In the genomic region with DNA sequence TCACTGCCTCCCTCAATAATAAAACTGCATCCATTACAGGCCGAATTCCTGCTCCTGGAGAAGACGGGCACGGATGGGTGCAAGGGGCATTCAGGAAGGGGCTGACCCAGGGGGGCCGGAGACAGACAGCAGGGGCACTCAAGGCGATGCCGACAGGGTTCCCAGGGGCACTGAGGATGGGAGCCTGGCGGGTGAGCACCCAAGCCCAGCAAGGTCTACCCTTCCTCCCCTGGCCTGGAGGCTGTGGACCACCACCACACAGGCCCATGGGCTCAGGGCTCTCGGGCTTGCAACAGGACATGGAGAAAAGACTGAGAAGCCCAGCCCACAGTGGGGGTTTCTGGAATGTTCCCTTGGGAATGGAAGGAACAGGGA, we compare ENCODE assay signal across 27 cellular contexts.
A peak's percentile ranks its signal among the peaks of the same experiment; 100 is the strongest.
DNase-seq lines count a peak whose midpoint lies in the region; ATAC-seq, FAIRE-seq and TF ChIP-seq lines count a peak whose summit lies in the region.
"Had no signal": no experiment of that assay in that cellular context is flagged by ENCODE, and none has a peak within 500 bp of the region (broad histone marks: within the 10 kb centered on the region; RNA-seq: fewer than 3 reads in every experiment).

No MANE protein-coding gene starts in this region.

- no peak for TF ChIP-seq CTCF in SK-N-SH (IDR thresholded peaks at IDR 0.05)
- TF ChIP-seq CTCF in RWPE2 (IDR thresholded peaks at IDR 0.05; ENCODE audit: poor library complexity, severe bottlenecking) = peak; percentile 3
- TF ChIP-seq CTCF in kidney (IDR thresholded peaks at IDR 0.05; ENCODE audit: borderline replicate concordance, extremely low read depth, insufficient read depth) = no peak
- no peak for TF ChIP-seq CTCF in spleen (IDR thresholded peaks at IDR 0.05 in 8 of 11, conservative IDR thresholded peaks at IDR 0.05 in 3 of 11)

- CTCF ChIA-PET in SK-N-SH (lab: Yijun Ruan, JAX) = no interaction called here

- H3K9ac ChIP-seq in SK-N-SH (no peak overlapping the region), kidney (ENCODE audit: low read length in 2 of 2) (no peak overlapping the region)
- H3K9ac ChIP-seq: BLaER1 had no signal

- no peaks in the 10 kb centered on the region for H3K79me2 ChIP-seq in SK-N-SH (ENCODE audit: insufficient read depth)

- no peaks in the 10 kb centered on the region for H3K9me2 ChIP-seq in SK-N-SH

- peaks cover 0 to 32% of the 10 kb centered on the region in 2 experiments; a peak in 2 of 4 replicates for H3K4me1 ChIP-seq in SK-N-SH (ENCODE audit: control insufficient read depth in 1 of 2, insufficient read depth in 2 of 2, low read depth in 1 of 2, low read length in 1 of 2)
- H3K4me1 ChIP-seq in RWPE2 (ENCODE audit: insufficient read depth, poor library complexity, severe bottlenecking) = no peaks in the 10 kb centered on the region
- H3K4me1 ChIP-seq in kidney (ENCODE audit: control insufficient read depth in 1 of 2, insufficient read depth in 1 of 2, low read depth in 1 of 2, low read length in 2 of 2) = peaks cover 0 to 5% of the 10 kb centered on the region in 2 donors
- peaks cover 0 to 26% (median 12%) of the 10 kb centered on the region in 6 donors for H3K4me1 ChIP-seq in spleen
- H3K4me1 ChIP-seq: A549 had no signal

- H3K27me3 ChIP-seq in SK-N-SH (ENCODE audit: insufficient read depth) = no peaks in the 10 kb centered on the region
- no peaks in the 10 kb centered on the region for H3K27me3 ChIP-seq in RWPE2 (ENCODE audit: insufficient read depth, poor library complexity, severe bottlenecking)
- H3K27me3 ChIP-seq in spleen (replicated peaks in 1 of 7) = peaks cover 0 to 47% (median 15%) of the 10 kb centered on the region in 7 donors

- H3K4me3 ChIP-seq in SK-N-SH (ENCODE audit: low read depth in 2 of 2, low read length in 1 of 2) = no peak overlapping the region
- H3K4me3 ChIP-seq in RWPE2 (ENCODE audit: severe bottlenecking) = no peak overlapping the region
- H3K4me3 ChIP-seq in kidney (ENCODE audit: low read length in 2 of 2) = no peak overlapping the region
- no peak overlapping the region for H3K4me3 ChIP-seq in spleen
- H3K4me3 ChIP-seq: A549, BLaER1, GM12878 had no signal

- no peak overlapping the region for H3K27ac ChIP-seq in SK-N-SH (ENCODE audit: low read depth in 2 of 2, low read length in 1 of 2)
- no peak overlapping the region for H3K27ac ChIP-seq in RWPE2 (ENCODE audit: poor library complexity, severe bottlenecking)
- no peak overlapping the region for H3K27ac ChIP-seq in kidney (ENCODE audit: low read depth in 2 of 2, low read length in 2 of 2)
- H3K27ac ChIP-seq in spleen = no peak overlapping the region
- H3K27ac ChIP-seq: 22Rv1, A549, BLaER1 had no signal

- no peak for ATAC-seq in SK-N-SH treated with all-trans-retinoic acid at 6 μM for 48 hours
- ATAC-seq in RWPE2 (ENCODE audit: low read depth) = no peak
- no peak for ATAC-seq in GM19463 (IDR thresholded peaks at IDR 0.05; ENCODE audit: unreplicated experiment)

- DNase-seq in SK-N-SH = peak; percentile 31
- peak; percentile 45 for DNase-seq in RWPE2 (ENCODE audit: low spot score)
- DNase-seq in kidney = peak; percentile 38
- DNase-seq in spleen = peak; percentile 46
- no peak for DNase-seq in HUDEP-2 (lab: John Stamatoyannopoulos, UW; ENCODE audit: unreplicated experiment in 76 of 76)
- no peak for DNase-seq in RKO (ENCODE audit: low spot score)
- DNase-seq: AML-193; C1 segment of cervical spinal cord; CD4-positive, alpha-beta memory T cell; CD4-positive, CD25-positive, alpha-beta regulatory T cell; CD8-positive, alpha-beta memory T cell; COR-L47; DMS 273 treated with DMSO at 0.1 percent for 48 hours; DMS153; DMS53; DMS79; DND-41; EL; GDM1 had no signal

- H4K20me1 ChIP-seq in SK-N-SH (ENCODE audit: insufficient read depth) = no peaks in the 10 kb centered on the region

- no peak for TF ChIP-seq RAD21 in SK-N-SH (IDR thresholded peaks at IDR 0.05; ENCODE audit: low read length)

- H3K4me2 ChIP-seq in SK-N-SH = no peak overlapping the region
- H3K4me2 ChIP-seq: A549, BLaER1 had no signal

- TF ChIP-seq EP300 in SK-N-SH (IDR thresholded peaks at IDR 0.05; ENCODE audit: borderline replicate concordance in 1 of 2, low read depth in 1 of 2, low read length in 1 of 2) = no peak

- TF ChIP-seq POLR2A in spleen (IDR thresholded peaks at IDR 0.05) = no peak

- no peak overlapping the region for H2AFZ ChIP-seq in SK-N-SH (ENCODE audit: low read depth)

- 92% methylated on average over 7 of the region's 8 CpGs for WGBS in SK-N-SH (ENCODE audit: low lambda C conversion rate)
- WGBS in spleen, 5 donors = 91 to 98% (median 93%) methylated on average over 8 of the region's 8 CpGs

- no peaks in the 10 kb centered on the region for H3F3A ChIP-seq in SK-N-SH (replicated peaks; ENCODE audit: insufficient read depth)

- H3K9me3 ChIP-seq in SK-N-SH (no peaks in the 10 kb centered on the region), RWPE2 (ENCODE audit: severe bottlenecking) (no peaks in the 10 kb centered on the region), kidney (ENCODE audit: control insufficient read depth in 1 of 2, low read length in 2 of 2) (no peaks in the 10 kb centered on the region), spleen (no peaks in the 10 kb centered on the region)
- H3K9me3 ChIP-seq: A549, BLaER1 had no signal

- FAIRE-seq in kidney (lab: Jason Lieb, UNC) = no peak
- FAIRE-seq: A549, GM12878, GM12892, GM18507 had no signal

- H3K36me3 ChIP-seq in SK-N-SH (replicated peaks in 1 of 2; ENCODE audit: control insufficient read depth in 1 of 2, insufficient read depth in 2 of 2, low read length in 1 of 2) = no peaks in the 10 kb centered on the region
- H3K36me3 ChIP-seq in RWPE2 (ENCODE audit: low read depth) = no peaks in the 10 kb centered on the region
- no peaks in the 10 kb centered on the region for H3K36me3 ChIP-seq in kidney (ENCODE audit: control insufficient read depth in 1 of 2, insufficient read depth in 2 of 2, low read length in 2 of 2)
- no peaks in the 10 kb centered on the region for H3K36me3 ChIP-seq in spleen
- H3K36me3 ChIP-seq: BLaER1 had no signal

- POLR2A ChIA-PET in SK-N-SH (lab: Yijun Ruan, JAX) = no interaction called here

- intact Hi-C loops in kidney (cut with DNase I) = no loop called here
- intact Hi-C loops in spleen (cut with DNase I; ENCODE audit: low total_unique reads) = no loop called here

TF ChIP-seq in SK-N-SH, 30 proteins besides CTCF, POLR2A, EP300 and RAD21 (continues in another document):
- TF ChIP-seq, protein P1, sequence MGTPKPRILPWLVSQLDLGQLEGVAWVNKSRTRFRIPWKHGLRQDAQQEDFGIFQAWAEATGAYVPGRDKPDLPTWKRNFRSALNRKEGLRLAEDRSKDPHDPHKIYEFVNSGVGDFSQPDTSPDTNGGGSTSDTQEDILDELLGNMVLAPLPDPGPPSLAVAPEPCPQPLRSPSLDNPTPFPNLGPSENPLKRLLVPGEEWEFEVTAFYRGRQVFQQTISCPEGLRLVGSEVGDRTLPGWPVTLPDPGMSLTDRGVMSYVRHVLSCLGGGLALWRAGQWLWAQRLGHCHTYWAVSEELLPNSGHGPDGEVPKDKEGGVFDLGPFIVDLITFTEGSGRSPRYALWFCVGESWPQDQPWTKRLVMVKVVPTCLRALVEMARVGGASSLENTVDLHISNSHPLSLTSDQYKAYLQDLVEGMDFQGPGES (IDR thresholded peaks at IDR 0.05; ENCODE audit: low read depth, low read length) = no peak
- TF ChIP-seq, protein P2, sequence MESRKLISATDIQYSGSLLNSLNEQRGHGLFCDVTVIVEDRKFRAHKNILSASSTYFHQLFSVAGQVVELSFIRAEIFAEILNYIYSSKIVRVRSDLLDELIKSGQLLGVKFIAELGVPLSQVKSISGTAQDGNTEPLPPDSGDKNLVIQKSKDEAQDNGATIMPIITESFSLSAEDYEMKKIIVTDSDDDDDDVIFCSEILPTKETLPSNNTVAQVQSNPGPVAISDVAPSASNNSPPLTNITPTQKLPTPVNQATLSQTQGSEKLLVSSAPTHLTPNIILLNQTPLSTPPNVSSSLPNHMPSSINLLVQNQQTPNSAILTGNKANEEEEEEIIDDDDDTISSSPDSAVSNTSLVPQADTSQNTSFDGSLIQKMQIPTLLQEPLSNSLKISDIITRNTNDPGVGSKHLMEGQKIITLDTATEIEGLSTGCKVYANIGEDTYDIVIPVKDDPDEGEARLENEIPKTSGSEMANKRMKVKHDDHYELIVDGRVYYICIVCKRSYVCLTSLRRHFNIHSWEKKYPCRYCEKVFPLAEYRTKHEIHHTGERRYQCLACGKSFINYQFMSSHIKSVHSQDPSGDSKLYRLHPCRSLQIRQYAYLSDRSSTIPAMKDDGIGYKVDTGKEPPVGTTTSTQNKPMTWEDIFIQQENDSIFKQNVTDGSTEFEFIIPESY (IDR thresholded peaks at IDR 0.05; ENCODE audit: borderline replicate concordance, low read depth) = no peak
- TF ChIP-seq MEF2A (IDR thresholded peaks at IDR 0.05; ENCODE audit: borderline replicate concordance, low read depth) = no peak

TF ChIP-seq in SK-N-SH treated with all-trans-retinoic acid at 6 μM for 48 hours, 23 proteins besides CTCF, POLR2A, EP300 and RAD21 (continues in another document):
- TF ChIP-seq RARB (CRISPR knock-in tag; IDR thresholded peaks at IDR 0.05) (no peak), GLIS3 (CRISPR knock-in tag; IDR thresholded peaks at IDR 0.05) (no peak), SNAI2 (CRISPR knock-in tag; IDR thresholded peaks at IDR 0.05) (no peak), BACH2 (CRISPR knock-in tag; IDR thresholded peaks at IDR 0.05; ENCODE audit: borderline replicate concordance) (no peak)
- TF ChIP-seq, protein P3, sequence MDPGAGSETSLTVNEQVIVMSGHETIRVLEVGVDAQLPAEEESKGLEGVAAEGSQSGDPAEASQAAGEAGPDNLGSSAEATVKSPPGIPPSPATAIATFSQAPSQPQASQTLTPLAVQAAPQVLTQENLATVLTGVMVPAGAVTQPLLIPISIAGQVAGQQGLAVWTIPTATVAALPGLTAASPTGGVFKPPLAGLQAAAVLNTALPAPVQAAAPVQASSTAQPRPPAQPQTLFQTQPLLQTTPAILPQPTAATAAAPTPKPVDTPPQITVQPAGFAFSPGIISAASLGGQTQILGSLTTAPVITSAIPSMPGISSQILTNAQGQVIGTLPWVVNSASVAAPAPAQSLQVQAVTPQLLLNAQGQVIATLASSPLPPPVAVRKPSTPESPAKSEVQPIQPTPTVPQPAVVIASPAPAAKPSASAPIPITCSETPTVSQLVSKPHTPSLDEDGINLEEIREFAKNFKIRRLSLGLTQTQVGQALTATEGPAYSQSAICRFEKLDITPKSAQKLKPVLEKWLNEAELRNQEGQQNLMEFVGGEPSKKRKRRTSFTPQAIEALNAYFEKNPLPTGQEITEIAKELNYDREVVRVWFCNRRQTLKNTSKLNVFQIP (CRISPR knock-in tag; IDR thresholded peaks at IDR 0.05; ENCODE audit: borderline replicate concordance, low read depth) = no peak

Comparison
In these comparisons a context has a peak if more than half of its experiments do, and no peak if none do; other contexts are left out.
1. DNase-seq: peak in SK-N-SH (single experiment), RWPE2 (single experiment), kidney (single experiment) and spleen (single experiment); none in HUDEP-2 (0 of 76) and RKO (single experiment).